15 cellular contexts compared by ENCODE assay signal in genomic region chr7:78151229-78151628, GRCh38.
DNase-seq lines count a peak whose midpoint lies in the region; ATAC-seq and TF ChIP-seq lines count a peak whose summit lies in the region.
"Had no signal": no experiment of that assay in that cellular context is flagged by ENCODE, and none has a peak within 500 bp of the region (broad histone marks: within the 10 kb centered on the region; RNA-seq: fewer than 3 reads in every experiment).

No MANE protein-coding gene starts in this region.

- no peaks in the 10 kb centered on the region for H3K36me3 ChIP-seq in ACC112 (ENCODE audit: insufficient read depth, low read length)
- H3K36me3 ChIP-seq in CD8-positive, alpha-beta memory T cell (ENCODE audit: insufficient read depth, low read length), result no peaks in the 10 kb centered on the region
- H3K36me3 ChIP-seq: BE2C, suprapubic skin had no signal

- no peaks in the 10 kb centered on the region for H3K27me3 ChIP-seq in ACC112 (ENCODE audit: insufficient read depth, low read length)
- no peaks in the 10 kb centered on the region for H3K27me3 ChIP-seq in CD8-positive, alpha-beta memory T cell (ENCODE audit: insufficient read depth, low read length, poor library complexity, severe bottlenecking)
- H3K27me3 ChIP-seq: BE2C, suprapubic skin had no signal

- H3K36me3 Mint-ChIP-seq in CD8-positive, alpha-beta memory T cell, result no peaks in the 10 kb centered on the region
- H3K36me3 Mint-ChIP-seq in chondrocyte (ENCODE audit: low read depth), result no peaks in the 10 kb centered on the region
- H3K36me3 Mint-ChIP-seq in T-helper 17 cell (ENCODE audit: low read depth), result no peaks in the 10 kb centered on the region

- CTCF ChIA-PET in CD8-positive, alpha-beta memory T cell (lab: Charles Lee), result no interaction called here

- POLR2A ChIA-PET in CD8-positive, alpha-beta memory T cell (lab: Charles Lee), result no interaction called here

- peak; percentile 14 for DNase-seq in GOT3 (lab: John Stamatoyannopoulos, UW)
- peak; percentile 92 for DNase-seq in RPMI7951 (ENCODE audit: low read depth)
- peak; percentile 57 for DNase-seq in globus pallidus (ENCODE audit: low spot score)
- no peak for DNase-seq in CD8-positive, alpha-beta memory T cell
- no peak for DNase-seq in chondrocyte (ENCODE audit: low spot score)
- DNase-seq in T-helper 17 cell, result no peak
- DNase-seq: BE2C, KG1, NCI-H774, occipital lobe had no signal

- no peak overlapping the region for H2AFZ ChIP-seq in ACC112 (ENCODE audit: low read length, unreplicated experiment)

- H3K27me3 Mint-ChIP-seq in CD8-positive, alpha-beta memory T cell, result peaks cover 3 to 43% of the 10 kb centered on the region in 2 donors
- H3K27me3 Mint-ChIP-seq in chondrocyte (ENCODE audit: low read depth) (no peaks in the 10 kb centered on the region), T-helper 17 cell (peaks cover 47% of the 10 kb centered on the region)

- peak overlapping the region; percentile 22; the same call in 1 of the 2 replicates for H3K27ac ChIP-seq in ACC112 (ENCODE audit: low read depth, low read length)
- H3K27ac ChIP-seq in CD8-positive, alpha-beta memory T cell (ENCODE audit: low read depth, low read length), result no peak overlapping the region
- H3K27ac ChIP-seq: SK-N-MC, suprapubic skin had no signal

- TF ChIP-seq CTCF in chondrocyte (IDR thresholded peaks at IDR 0.05), result no peak

- no peak for ATAC-seq in HG02973 (IDR thresholded peaks at IDR 0.05; ENCODE audit: unreplicated experiment)
- no peak for ATAC-seq in T-helper 17 cell

- no peaks in the 10 kb centered on the region for H3K79me2 ChIP-seq in ACC112 (ENCODE audit: control insufficient read depth, insufficient read depth, low read length, unreplicated experiment)

- H3K4me3 ChIP-seq in ACC112 (ENCODE audit: low read depth, low read length), result no peak overlapping the region
- no peak overlapping the region for H3K4me3 ChIP-seq in CD8-positive, alpha-beta memory T cell (ENCODE audit: low read length)
- H3K4me3 ChIP-seq: SK-N-MC, suprapubic skin had no signal

- H3K4me3 Mint-ChIP-seq in CD8-positive, alpha-beta memory T cell, result no peak overlapping the region
- no peak overlapping the region for H3K4me3 Mint-ChIP-seq in chondrocyte (ENCODE audit: unreplicated experiment)
- H3K4me3 Mint-ChIP-seq in T-helper 17 cell, result no peak overlapping the region
- H3K4me3 Mint-ChIP-seq: activated T-helper 1 cell treated with anti-CD3 and anti-CD28 coated beads, Interleukin-12 subunit alpha, Interleukin-12 subunit beta, Interleukin-2, Interleukin-4 antibody, amounts not matched to agents 30 ng/mL and 10 ng/mL and 1 ng/mL, durations not matched to agents 14 hours and 24 hours and 36 hours had no signal

- H3K4me1 ChIP-seq in ACC112 (ENCODE audit: control insufficient read depth, insufficient read depth, low read length, unreplicated experiment), result peaks cover 32% of the 10 kb centered on the region
- H3K4me1 ChIP-seq in CD8-positive, alpha-beta memory T cell (ENCODE audit: insufficient read depth, low read length), result no peaks in the 10 kb centered on the region

- H3K9me3 Mint-ChIP-seq in CD8-positive, alpha-beta memory T cell, result peaks cover 0 to 1% (median 0%) of the 10 kb centered on the region in 5 donors
- no peaks in the 10 kb centered on the region for H3K9me3 Mint-ChIP-seq in chondrocyte (ENCODE audit: low read depth)
- H3K9me3 Mint-ChIP-seq: activated T-helper 1 cell treated with anti-CD3 and anti-CD28 coated beads, Interleukin-12 subunit alpha, Interleukin-12 subunit beta, Interleukin-2, Interleukin-4 antibody, amounts not matched to agents 30 ng/mL and 10 ng/mL and 1 ng/mL, durations not matched to agents 14 hours and 24 hours and 36 hours had no signal

- H3K4me1 Mint-ChIP-seq in CD8-positive, alpha-beta memory T cell, result no peaks in the 10 kb centered on the region
- H3K4me1 Mint-ChIP-seq in chondrocyte (ENCODE audit: low read depth) (peaks cover 22% of the 10 kb centered on the region), T-helper 17 cell (no peaks in the 10 kb centered on the region)

- no peak overlapping the region for H3K27ac Mint-ChIP-seq in CD8-positive, alpha-beta memory T cell
- H3K27ac Mint-ChIP-seq in chondrocyte (ENCODE audit: unreplicated experiment), result no peak overlapping the region
- no peak overlapping the region for H3K27ac Mint-ChIP-seq in T-helper 17 cell
- H3K27ac Mint-ChIP-seq: activated T-helper 1 cell treated with anti-CD3 and anti-CD28 coated beads, Interleukin-12 subunit alpha, Interleukin-12 subunit beta, Interleukin-2, Interleukin-4 antibody, amounts not matched to agents 30 ng/mL and 10 ng/mL and 1 ng/mL, durations not matched to agents 14 hours and 24 hours and 36 hours had no signal

- no peaks in the 10 kb centered on the region for H3K9me3 ChIP-seq in CD8-positive, alpha-beta memory T cell (ENCODE audit: low read length)
- no peaks in the 10 kb centered on the region for H3K9me3 ChIP-seq in T-helper 17 cell (ENCODE audit: control insufficient read depth, low read length, poor library complexity, severe bottlenecking)
- H3K9me3 ChIP-seq: suprapubic skin had no signal

Comparison
In these comparisons a context has a peak if more than half of its experiments do, and no peak if none do; other contexts are left out.
1. DNase-seq: peak in GOT3 (single experiment), RPMI7951 (single experiment) and globus pallidus (single experiment); none in CD8-positive, alpha-beta memory T cell (0 of 5), chondrocyte (single experiment) and T-helper 17 cell (0 of 3).